Comparison of ENCODE assay signal across 8 cellular contexts in genomic region chr5:759111-759741, GRCh38. TPM values are rescaled to one million over a fixed set of nuclear protein-coding genes. Genes with fewer than 3 reads are reported as not detected.
DNase-seq lines count a peak whose midpoint lies in the region; ATAC-seq lines count a peak whose summit lies in the region.

No MANE protein-coding gene starts in this region.

- H3K27ac Mint-ChIP-seq in activated T-cell treated with anti-CD3 and anti-CD28 coated beads, Interleukin-2, amount 50 U/mL, for 72 hours: no peak overlapping the region
- H3K27ac Mint-ChIP-seq in stimulated activated naive CD8-positive, alpha-beta T cell treated with anti-CD3 and anti-CD28 coated beads, Interleukin-15, amount 100 ng/mL, for 72 hours: peak overlapping the region; percentile 12 to 13

- peak; percentile 33 for DNase-seq in activated CD4-positive, CD25-positive, alpha-beta regulatory T cell treated with anti-CD3 and anti-CD28 coated beads, Interleukin-2, amount 50 U/mL, for 16 hours (ENCODE audit: low read depth, low spot score)
- DNase-seq in activated CD4-positive, CD25-positive, alpha-beta regulatory T cell treated with anti-CD3 and anti-CD28 coated beads, Interleukin-2, amount 50 U/mL, for 72 hours: no peak
- peak in 1 of 2 donors; percentile 33 for DNase-seq in activated T-cell treated with anti-CD3 and anti-CD28 coated beads, Interleukin-2, amount 50 U/mL, for 72 hours
- DNase-seq in islet precursor cell: peak; percentile 68
- DNase-seq in stimulated activated naive CD8-positive, alpha-beta T cell treated with anti-CD3 and anti-CD28 coated beads, Interleukin-15, amount 100 ng/mL, for 72 hours: peak in 1 of 2 donors; percentile 9
- no peak for DNase-seq in NCI-H1694 treated with DMSO at 0.1 percent for 48 hours (lab: John Stamatoyannopoulos, UW)

- H3K27me3 Mint-ChIP-seq in activated T-cell treated with anti-CD3 and anti-CD28 coated beads, Interleukin-2, amount 50 U/mL, for 72 hours (ENCODE audit: low read depth): no peaks in the 10 kb centered on the region
- H3K27me3 Mint-ChIP-seq in stimulated activated naive CD8-positive, alpha-beta T cell treated with anti-CD3 and anti-CD28 coated beads, Interleukin-15, amount 100 ng/mL, for 72 hours: peaks cover 9% of the 10 kb centered on the region

- no peaks in the 10 kb centered on the region for H3K36me3 Mint-ChIP-seq in activated T-cell treated with anti-CD3 and anti-CD28 coated beads, Interleukin-2, amount 50 U/mL, for 72 hours (ENCODE audit: insufficient read depth in 2 of 2)

- peaks cover 24% of the 10 kb centered on the region for H3K4me1 Mint-ChIP-seq in activated T-cell treated with anti-CD3 and anti-CD28 coated beads, Interleukin-2, amount 50 U/mL, for 72 hours (ENCODE audit: low read depth)
- peaks cover 27% of the 10 kb centered on the region for H3K4me1 Mint-ChIP-seq in stimulated activated naive CD8-positive, alpha-beta T cell treated with anti-CD3 and anti-CD28 coated beads, Interleukin-15, amount 100 ng/mL, for 72 hours

- peak; percentile 54 to 72 for ATAC-seq in activated T-cell treated with anti-CD3 and anti-CD28 coated beads, Interleukin-2, amount 50 U/mL, for 72 hours (replicated peaks in 1 of 2)
- ATAC-seq in stimulated activated naive CD8-positive, alpha-beta T cell treated with anti-CD3 and anti-CD28 coated beads, Interleukin-15, amount 100 ng/mL, for 72 hours: no peak
- ATAC-seq in GM19328 (IDR thresholded peaks at IDR 0.05; ENCODE audit: unreplicated experiment): no peak
- no peak for ATAC-seq in HG02763 (IDR thresholded peaks at IDR 0.05; ENCODE audit: unreplicated experiment)

- no peaks in the 10 kb centered on the region for H3K9me3 Mint-ChIP-seq in activated T-cell treated with anti-CD3 and anti-CD28 coated beads, Interleukin-2, amount 50 U/mL, for 72 hours
- peaks cover 3 to 4% of the 10 kb centered on the region in 2 donors for H3K9me3 Mint-ChIP-seq in stimulated activated naive CD8-positive, alpha-beta T cell treated with anti-CD3 and anti-CD28 coated beads, Interleukin-15, amount 100 ng/mL, for 72 hours

- H3K4me3 Mint-ChIP-seq in activated T-cell treated with anti-CD3 and anti-CD28 coated beads, Interleukin-2, amount 50 U/mL, for 72 hours: peak overlapping the region; percentile 56 to 60
- H3K4me3 Mint-ChIP-seq in stimulated activated naive CD8-positive, alpha-beta T cell treated with anti-CD3 and anti-CD28 coated beads, Interleukin-15, amount 100 ng/mL, for 72 hours: peak overlapping the region in 1 of 2 donors; percentile 37

RNA-seq across cellular contexts. Expression of gene ZDHHC11B, which starts 25.3 kb away (rescaled TPM):
- under 1 TPM in 1 of 2 donors, not detected in 1; 0.24 TPM for total RNA-seq in activated T-cell treated with anti-CD3 and anti-CD28 coated beads, Interleukin-2, amount 50 U/mL, for 72 hours

Comparison
In these comparisons a context has a peak if more than half of its experiments do, and no peak if none do; other contexts are left out.
1. DNase-seq: peak in activated CD4-positive, CD25-positive, alpha-beta regulatory T cell treated with anti-CD3 and anti-CD28 coated beads, Interleukin-2, amount 50 U/mL, for 16 hours (single experiment) and islet precursor cell (single experiment); none in activated CD4-positive, CD25-positive, alpha-beta regulatory T cell treated with anti-CD3 and anti-CD28 coated beads, Interleukin-2, amount 50 U/mL, for 72 hours (single experiment) and NCI-H1694 treated with DMSO at 0.1 percent for 48 hours (single experiment).
2. ATAC-seq: peak in activated T-cell treated with anti-CD3 and anti-CD28 coated beads, Interleukin-2, amount 50 U/mL, for 72 hours (2 of 2); none in stimulated activated naive CD8-positive, alpha-beta T cell treated with anti-CD3 and anti-CD28 coated beads, Interleukin-15, amount 100 ng/mL, for 72 hours (single experiment), GM19328 (single experiment) and HG02763 (single experiment).